15 cellular contexts compared by ENCODE assay signal in the genomic region with DNA sequence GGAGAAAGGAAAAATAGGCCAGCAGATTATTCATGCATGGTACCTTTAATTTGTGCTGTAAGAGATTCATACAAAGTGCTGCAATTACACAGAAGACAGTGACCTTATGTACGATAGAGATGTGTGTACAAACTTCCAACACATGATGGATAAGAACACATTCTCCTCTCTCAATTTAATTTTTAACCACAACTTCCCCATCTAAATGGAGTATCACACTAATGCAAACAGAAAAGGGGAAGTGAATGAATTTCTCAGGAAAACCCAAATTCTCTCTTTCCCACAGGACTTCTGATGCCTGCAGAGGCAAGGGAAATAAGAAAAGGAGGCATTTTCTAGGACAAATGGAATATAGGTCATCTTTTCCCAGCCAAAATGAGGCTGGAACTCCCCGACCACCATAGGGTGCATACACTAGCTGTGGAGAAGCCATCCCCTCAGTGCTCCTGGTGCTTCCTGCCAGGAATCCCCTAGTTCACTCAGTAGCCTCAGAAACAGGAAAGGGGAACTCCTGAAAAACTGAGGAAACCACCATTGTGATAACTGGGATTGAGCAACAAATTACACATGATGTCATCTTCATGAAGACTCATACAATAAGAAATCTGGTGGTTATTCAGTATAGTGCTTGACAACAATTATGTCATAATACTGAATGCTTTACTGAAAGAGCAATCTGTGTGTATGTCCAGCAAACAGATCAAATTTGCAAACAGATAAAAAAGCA. TPM values are rescaled to one million over a fixed set of nuclear protein-coding genes. Genes with fewer than 3 reads are reported as not detected.
DNase-seq lines count a peak whose midpoint lies in the region; ATAC-seq, FAIRE-seq and TF ChIP-seq lines count a peak whose summit lies in the region.
"Had no signal": no experiment of that assay in that cellular context is flagged by ENCODE, and none has a peak within 500 bp of the region (broad histone marks: within the 10 kb centered on the region; RNA-seq: fewer than 3 reads in every experiment).

No MANE protein-coding gene starts in this region.

- H3K27ac ChIP-seq in naive thymus-derived CD4-positive, alpha-beta T cell (ENCODE audit: low read depth, low read length), result no peak overlapping the region
- H3K27ac ChIP-seq: gastrocnemius medialis, tibial nerve had no signal

- peaks cover 4% of the 10 kb centered on the region for H3K36me3 Mint-ChIP-seq in endothelial cell (ENCODE audit: low read depth, unreplicated experiment)
- H3K36me3 Mint-ChIP-seq in naive thymus-derived CD4-positive, alpha-beta T cell, result peaks cover 0 to 4% (median 0%) of the 10 kb centered on the region in 5 donors
- H3K36me3 Mint-ChIP-seq in natural killer cell treated with Interleukin-12 subunit alpha and Interleukin-12 subunit beta and Interleukin-15 and Interleukin-18, amount 100 ng/mL, for 72 hours, result no peaks in the 10 kb centered on the region
- H3K36me3 Mint-ChIP-seq: memory B cell had no signal

- peak; percentile 66 for ATAC-seq in naive thymus-derived CD4-positive, alpha-beta T cell
- ATAC-seq in natural killer cell treated with Interleukin-12 subunit alpha and Interleukin-12 subunit beta and Interleukin-15 and Interleukin-18, amount 100 ng/mL, for 72 hours, result no peak
- ATAC-seq in GM19351 (IDR thresholded peaks at IDR 0.05; ENCODE audit: unreplicated experiment), result no peak
- ATAC-seq: gastrocnemius medialis had no signal

- CTCF ChIA-PET in naive thymus-derived CD4-positive, alpha-beta T cell (lab: Charles Lee), result no interaction called here

- no peak overlapping the region for H3K4me3 Mint-ChIP-seq in endothelial cell (ENCODE audit: unreplicated experiment)
- H3K4me3 Mint-ChIP-seq in naive thymus-derived CD4-positive, alpha-beta T cell, result no peak overlapping the region
- no peak overlapping the region for H3K4me3 Mint-ChIP-seq in natural killer cell treated with Interleukin-12 subunit alpha and Interleukin-12 subunit beta and Interleukin-15 and Interleukin-18, amount 100 ng/mL, for 72 hours
- H3K4me3 Mint-ChIP-seq: memory B cell had no signal

- H3K27ac Mint-ChIP-seq in endothelial cell (ENCODE audit: unreplicated experiment), result peak overlapping the region; percentile 74
- H3K27ac Mint-ChIP-seq in naive thymus-derived CD4-positive, alpha-beta T cell, result no peak overlapping the region
- no peak overlapping the region for H3K27ac Mint-ChIP-seq in natural killer cell treated with Interleukin-12 subunit alpha and Interleukin-12 subunit beta and Interleukin-15 and Interleukin-18, amount 100 ng/mL, for 72 hours
- H3K27ac Mint-ChIP-seq: memory B cell had no signal

- TF ChIP-seq POLR2A in GM12891 (IDR thresholded peaks at IDR 0.05; ENCODE audit: low read depth, low read length), result no peak

- H3K27me3 Mint-ChIP-seq in endothelial cell (ENCODE audit: unreplicated experiment), result peaks cover 3% of the 10 kb centered on the region
- peaks cover 9 to 51% (median 38%) of the 10 kb centered on the region in 5 donors for H3K27me3 Mint-ChIP-seq in naive thymus-derived CD4-positive, alpha-beta T cell
- peaks cover 12 to 30% of the 10 kb centered on the region in 2 donors for H3K27me3 Mint-ChIP-seq in natural killer cell treated with Interleukin-12 subunit alpha and Interleukin-12 subunit beta and Interleukin-15 and Interleukin-18, amount 100 ng/mL, for 72 hours

- no peak overlapping the region for H3K4me3 ChIP-seq in naive thymus-derived CD4-positive, alpha-beta T cell (ENCODE audit: low read length)
- H3K4me3 ChIP-seq: gastrocnemius medialis, tibial nerve had no signal

- peaks cover 0 to 4% of the 10 kb centered on the region in 2 donors for H3K27me3 ChIP-seq in naive thymus-derived CD4-positive, alpha-beta T cell (ENCODE audit: control insufficient read depth in 2 of 2, insufficient read depth in 2 of 2, low read length in 2 of 2)
- H3K27me3 ChIP-seq: gastrocnemius medialis, tibial nerve had no signal

- H3K9me3 ChIP-seq in naive thymus-derived CD4-positive, alpha-beta T cell (ENCODE audit: control insufficient read depth in 2 of 3, low read length in 3 of 3), result no peaks in the 10 kb centered on the region
- H3K9me3 ChIP-seq: gastrocnemius medialis, tibial nerve had no signal

- H3K4me1 ChIP-seq in naive thymus-derived CD4-positive, alpha-beta T cell (ENCODE audit: control insufficient read depth in 2 of 2, insufficient read depth in 2 of 2, low read length in 2 of 2), result no peaks in the 10 kb centered on the region
- H3K4me1 ChIP-seq: gastrocnemius medialis had no signal

- no peak for DNase-seq in GM12891 (ENCODE audit: insufficient read length, low spot score)
- peak; percentile 64 for DNase-seq in OCI-M1 (lab: John Stamatoyannopoulos, UW)
- no peak for DNase-seq in endothelial cell (ENCODE audit: low spot score)
- DNase-seq in naive thymus-derived CD4-positive, alpha-beta T cell, result no peak
- no peak for DNase-seq in head of caudate nucleus
- DNase-seq in natural killer cell treated with Interleukin-12 subunit alpha and Interleukin-12 subunit beta and Interleukin-15 and Interleukin-18, amount 100 ng/mL, for 72 hours (ENCODE audit: low spot score), result no peak
- no peak for DNase-seq in NCI-H345 treated with DMSO at 0.1 percent for 48 hours (lab: John Stamatoyannopoulos, UW; ENCODE audit: unreplicated experiment)
- DNase-seq: DMS153, gastrocnemius medialis, KG1, NCI-H345 had no signal

- no peak for TF ChIP-seq CTCF in endothelial cell (IDR thresholded peaks at IDR 0.05; ENCODE audit: unreplicated experiment)

- FAIRE-seq in GM12891 (lab: Jason Lieb, UNC), result no peak

- intact Hi-C loops in naive thymus-derived CD4-positive, alpha-beta T cell (cut with micrococcal nuclease), result no loop called here
- intact Hi-C loops in head of caudate nucleus (cut with DNase I), result no loop called here

- H3K4me1 Mint-ChIP-seq in endothelial cell (ENCODE audit: unreplicated experiment), result peaks cover 37% of the 10 kb centered on the region
- peaks cover 0 to 2% (median 0%) of the 10 kb centered on the region in 7 donors for H3K4me1 Mint-ChIP-seq in naive thymus-derived CD4-positive, alpha-beta T cell
- H3K4me1 Mint-ChIP-seq in natural killer cell treated with Interleukin-12 subunit alpha and Interleukin-12 subunit beta and Interleukin-15 and Interleukin-18, amount 100 ng/mL, for 72 hours (ENCODE audit: low read depth in 2 of 2), result peaks cover 0 to 5% of the 10 kb centered on the region in 2 donors
- H3K4me1 Mint-ChIP-seq: memory B cell had no signal

- no peaks in the 10 kb centered on the region for H3K9me3 Mint-ChIP-seq in endothelial cell (ENCODE audit: unreplicated experiment)
- peaks cover 0 to 1% (median 0%) of the 10 kb centered on the region in 11 donors for H3K9me3 Mint-ChIP-seq in naive thymus-derived CD4-positive, alpha-beta T cell
- H3K9me3 Mint-ChIP-seq in natural killer cell treated with Interleukin-12 subunit alpha and Interleukin-12 subunit beta and Interleukin-15 and Interleukin-18, amount 100 ng/mL, for 72 hours, result peaks cover 4% of the 10 kb centered on the region
- H3K9me3 Mint-ChIP-seq: memory B cell had no signal

- H3K36me3 ChIP-seq in naive thymus-derived CD4-positive, alpha-beta T cell (ENCODE audit: control insufficient read depth in 2 of 3, insufficient read depth in 3 of 3, low read length in 3 of 3), result no peaks in the 10 kb centered on the region
- H3K36me3 ChIP-seq: gastrocnemius medialis, tibial nerve had no signal

- POLR2A ChIA-PET in naive thymus-derived CD4-positive, alpha-beta T cell (lab: Charles Lee), result no interaction called here

TF ChIP-seq in GM12891, 5 proteins besides CTCF, POLR2A, EP300 and RAD21:
- TF ChIP-seq POLR2AphosphoS5 (IDR thresholded peaks at IDR 0.05; ENCODE audit: low read depth, low read length), result no peak
- no peak for TF ChIP-seq POU2F2 (IDR thresholded peaks at IDR 0.05; ENCODE audit: low read depth, low read length)
- TF ChIP-seq SPI1 (IDR thresholded peaks at IDR 0.05; ENCODE audit: low read depth, low read length), result peak; percentile 50

RNA-seq across cellular contexts. Expression of a gene that starts 22.4 kb away (rescaled TPM):
- polyA plus RNA-seq in GM12891 (2012; ENCODE audit: low read depth, missing spikeins), result not detected
- total RNA-seq in endothelial cell (ENCODE audit: unreplicated experiment), result not detected
- total RNA-seq in naive thymus-derived CD4-positive, alpha-beta T cell, result not detected
- not detected for polyA plus RNA-seq in naive thymus-derived CD4-positive, alpha-beta T cell
- not detected for total RNA-seq in natural killer cell treated with Interleukin-12 subunit alpha and Interleukin-12 subunit beta and Interleukin-15 and Interleukin-18, amount 100 ng/mL, for 72 hours
- total RNA-seq: activated CD8-positive, alpha-beta memory T cell treated with anti-CD3 and anti-CD28 coated beads for 36 hours; gastrocnemius medialis; tibial nerve had no signal

RNA-seq across cellular contexts. Expression of a gene that starts 33.2 kb away (rescaled TPM):
- polyA plus RNA-seq in GM12891 (2012; ENCODE audit: low read depth, missing spikeins), result not detected
- not detected for total RNA-seq in endothelial cell (ENCODE audit: unreplicated experiment)
- total RNA-seq in naive thymus-derived CD4-positive, alpha-beta T cell, result not detected
- not detected for polyA plus RNA-seq in naive thymus-derived CD4-positive, alpha-beta T cell
- not detected for total RNA-seq in natural killer cell treated with Interleukin-12 subunit alpha and Interleukin-12 subunit beta and Interleukin-15 and Interleukin-18, amount 100 ng/mL, for 72 hours
- total RNA-seq: activated CD8-positive, alpha-beta memory T cell treated with anti-CD3 and anti-CD28 coated beads for 36 hours; tibial nerve had no signal

RNA-seq across cellular contexts. Expression of a gene that starts 40.0 kb away (rescaled TPM):
- polyA plus RNA-seq in GM12891 (2012; ENCODE audit: low read depth, missing spikeins), result not detected
- total RNA-seq in endothelial cell (ENCODE audit: unreplicated experiment), result not detected
- total RNA-seq in naive thymus-derived CD4-positive, alpha-beta T cell, result not detected
- not detected for polyA plus RNA-seq in naive thymus-derived CD4-positive, alpha-beta T cell
- not detected for total RNA-seq in natural killer cell treated with Interleukin-12 subunit alpha and Interleukin-12 subunit beta and Interleukin-15 and Interleukin-18, amount 100 ng/mL, for 72 hours
- total RNA-seq: activated CD8-positive, alpha-beta memory T cell treated with anti-CD3 and anti-CD28 coated beads for 36 hours; gastrocnemius medialis; tibial nerve had no signal

RNA-seq across cellular contexts. Expression of a gene that starts 52.4 kb away (rescaled TPM):
- polyA plus RNA-seq in GM12891 (2012; ENCODE audit: low read depth, missing spikeins), result not detected
- total RNA-seq in endothelial cell (ENCODE audit: unreplicated experiment), result not detected
- not detected for total RNA-seq in naive thymus-derived CD4-positive, alpha-beta T cell
- not detected for polyA plus RNA-seq in naive thymus-derived CD4-positive, alpha-beta T cell
- total RNA-seq in natural killer cell treated with Interleukin-12 subunit alpha and Interleukin-12 subunit beta and Interleukin-15 and Interleukin-18, amount 100 ng/mL, for 72 hours, result not detected
- total RNA-seq: activated CD8-positive, alpha-beta memory T cell treated with anti-CD3 and anti-CD28 coated beads for 36 hours; gastrocnemius medialis had no signal
